8 cellular contexts compared by ENCODE assay signal in genomic region chr18:70464343-70465114, GRCh38.
A peak's percentile ranks its signal among the peaks of the same experiment; 100 is the strongest.
DNase-seq lines count a peak whose midpoint lies in the region; ATAC-seq, FAIRE-seq and TF ChIP-seq lines count a peak whose summit lies in the region.

No MANE protein-coding gene starts in this region.

- peaks cover 18% of the 10 kb centered on the region for H3K27me3 Mint-ChIP-seq in stimulated activated naive CD8-positive, alpha-beta T cell treated with anti-CD3 and anti-CD28 coated beads, Interleukin-15, amount 100 ng/mL, for 72 hours

- H3K27ac ChIP-seq in esophagus squamous epithelium, result no peak overlapping the region
- H3K27ac ChIP-seq in OCI-LY7 (ENCODE audit: low read depth, low read length, poor library complexity, severe bottlenecking), result no peak overlapping the region

- CTCF ChIA-PET in OCI-LY7 (lab: Charles Lee; ENCODE audit: unreplicated experiment), result no interaction called here

- H3K9me2 ChIP-seq in OCI-LY7 (ENCODE audit: insufficient read depth, low read length), result no peaks in the 10 kb centered on the region

- H3K4me1 Mint-ChIP-seq in stimulated activated naive CD8-positive, alpha-beta T cell treated with anti-CD3 and anti-CD28 coated beads, Interleukin-15, amount 100 ng/mL, for 72 hours, result no peaks in the 10 kb centered on the region

- no peaks in the 10 kb centered on the region for H4K20me1 ChIP-seq in OCI-LY7 (ENCODE audit: insufficient read depth, low read length)

- H3K4me3 ChIP-seq in BE2C (ENCODE audit: low read depth, low read length), result peak overlapping the region; percentile 38
- H3K4me3 ChIP-seq in esophagus squamous epithelium, result peak overlapping the region in 3 of 4 donors; percentile 22 to 54 (median 23)
- H3K4me3 ChIP-seq in OCI-LY7 (ENCODE audit: low read depth, low read length, poor library complexity, severe bottlenecking), result no peak overlapping the region

- H3K4me2 ChIP-seq in OCI-LY7 (ENCODE audit: low read length), result no peak overlapping the region

- H3K9me3 Mint-ChIP-seq in stimulated activated naive CD8-positive, alpha-beta T cell treated with anti-CD3 and anti-CD28 coated beads, Interleukin-15, amount 100 ng/mL, for 72 hours, result no peaks in the 10 kb centered on the region

- H3K4me3 Mint-ChIP-seq in stimulated activated naive CD8-positive, alpha-beta T cell treated with anti-CD3 and anti-CD28 coated beads, Interleukin-15, amount 100 ng/mL, for 72 hours, result peak overlapping the region; percentile 80

- H3K36me3 ChIP-seq in BE2C, result no peaks in the 10 kb centered on the region
- no peaks in the 10 kb centered on the region for H3K36me3 ChIP-seq in esophagus squamous epithelium
- no peaks in the 10 kb centered on the region for H3K36me3 ChIP-seq in OCI-LY7 (ENCODE audit: insufficient read depth, low read length)

- no TSS peak for BruUV-seq in OCI-LY7 (replicated peaks; lab: Mats Ljungman, UMichigan)

- H3K27ac Mint-ChIP-seq in stimulated activated naive CD8-positive, alpha-beta T cell treated with anti-CD3 and anti-CD28 coated beads, Interleukin-15, amount 100 ng/mL, for 72 hours, result no peak overlapping the region

- FAIRE-seq in H54 (lab: Jason Lieb, UNC), result no peak

- H3K27me3 ChIP-seq in BE2C (no peaks in the 10 kb centered on the region), esophagus squamous epithelium (peaks cover 0 to 19% (median 0%) of the 10 kb centered on the region in 4 donors)

- peak; percentile 80 for DNase-seq in BE2C
- DNase-seq in H54 (ENCODE audit: insufficient read length, low spot score), result peak; percentile 54
- DNase-seq in NCI-H524 (lab: John Stamatoyannopoulos, UW), result peak; percentile 66 to 83
- peak; percentile 65 for DNase-seq in activated CD8-positive, alpha-beta memory T cell treated with anti-CD3 and anti-CD28 coated beads for 24 hours
- no peak for DNase-seq in esophagus squamous epithelium (lab: John Stamatoyannopoulos, UW)
- DNase-seq in midbrain (lab: John Stamatoyannopoulos, UW), result peak; percentile 83
- peak; percentile 35 to 36 for DNase-seq in stimulated activated naive CD8-positive, alpha-beta T cell treated with anti-CD3 and anti-CD28 coated beads, Interleukin-15, amount 100 ng/mL, for 72 hours
- no peak for DNase-seq in OCI-LY7 (ENCODE audit: low spot score)

- H3K4me1 ChIP-seq in BE2C (peaks cover 10% of the 10 kb centered on the region), esophagus squamous epithelium (peaks cover 0 to 7% (median 3%) of the 10 kb centered on the region in 3 donors), OCI-LY7 (ENCODE audit: insufficient read depth, low read length, poor library complexity, severe bottlenecking) (no peaks in the 10 kb centered on the region)

- TF ChIP-seq CTCF in BE2C (IDR thresholded peaks at IDR 0.05; ENCODE audit: low read depth, low read length), result peak; percentile 47
- TF ChIP-seq CTCF in esophagus squamous epithelium (IDR thresholded peaks at IDR 0.05), result peak in 1 of 6 experiments; percentile 12
- no peak for TF ChIP-seq CTCF in OCI-LY7 (conservative IDR thresholded peaks at IDR 0.05; ENCODE audit: low read length)

- H3K9me3 ChIP-seq in BE2C (no peaks in the 10 kb centered on the region), esophagus squamous epithelium (no peaks in the 10 kb centered on the region), OCI-LY7 (ENCODE audit: low read length) (no peaks in the 10 kb centered on the region)

- ATAC-seq in stimulated activated naive CD8-positive, alpha-beta T cell treated with anti-CD3 and anti-CD28 coated beads, Interleukin-15, amount 100 ng/mL, for 72 hours, result peak; percentile 46

- intact Hi-C loops in esophagus squamous epithelium (cut with DNase I), result no loop called here
- intact Hi-C loops in OCI-LY7 (cut with micrococcal nuclease; ENCODE audit: unreplicated experiment), result no loop called here

- POLR2A ChIA-PET in OCI-LY7 (lab: Charles Lee), result no interaction called here

- WGBS in esophagus squamous epithelium, 2 donors, result 14 to 16% methylated on average over 15 to 16 of the region's 18 CpGs

- no peak for TF ChIP-seq POLR2A in H54 (IDR thresholded peaks at IDR 0.05; ENCODE audit: low read depth, low read length)
- no peak for TF ChIP-seq POLR2A in esophagus squamous epithelium (IDR thresholded peaks at IDR 0.05)

- H3K79me2 ChIP-seq in OCI-LY7 (ENCODE audit: insufficient read depth, low read depth, low read length), result no peaks in the 10 kb centered on the region

- H2AFZ ChIP-seq in OCI-LY7 (ENCODE audit: low read length), result no peak overlapping the region

Comparison
In these comparisons a context has a peak if more than half of its experiments do, and no peak if none do; other contexts are left out.
1. DNase-seq: peak in BE2C (single experiment), H54 (single experiment), NCI-H524 (2 of 2), activated CD8-positive, alpha-beta memory T cell treated with anti-CD3 and anti-CD28 coated beads for 24 hours (single experiment), midbrain (single experiment) and stimulated activated naive CD8-positive, alpha-beta T cell treated with anti-CD3 and anti-CD28 coated beads, Interleukin-15, amount 100 ng/mL, for 72 hours (2 of 2); none in esophagus squamous epithelium (single experiment) and OCI-LY7 (single experiment).